20 cellular contexts compared by ENCODE assay signal in genomic region chr17:66406701-66407644, GRCh38.
DNase-seq lines count a peak whose midpoint lies in the region; ATAC-seq, FAIRE-seq and TF ChIP-seq lines count a peak whose summit lies in the region.
"Had no signal": no experiment of that assay in that cellular context is flagged by ENCODE, and none has a peak within 500 bp of the region (broad histone marks: within the 10 kb centered on the region; RNA-seq: fewer than 3 reads in every experiment).

No MANE protein-coding gene starts in this region.

- H3K4me1 ChIP-seq in GM23338 (ENCODE audit: insufficient read depth) (peaks cover 40% of the 10 kb centered on the region), keratinocyte (ENCODE audit: control insufficient read depth, extremely low read depth, insufficient read depth, low read length) (peaks cover 18% of the 10 kb centered on the region)

- no peaks in the 10 kb centered on the region for H3K27me3 ChIP-seq in GM23338 (ENCODE audit: insufficient read depth)
- H3K27me3 ChIP-seq in keratinocyte (ENCODE audit: control insufficient read depth, extremely low read depth, insufficient read depth, low read length), result no peaks in the 10 kb centered on the region

- no peak overlapping the region for H3K4me3 Mint-ChIP-seq in GM23338
- peak overlapping the region; percentile 70 for H3K4me3 Mint-ChIP-seq in activated CD8-positive, alpha-beta T cell treated with anti-CD3 and anti-CD28 coated beads for 36 hours
- H3K4me3 Mint-ChIP-seq: CD14-positive monocyte, neural crest cell had no signal

- H3K9ac ChIP-seq in keratinocyte (ENCODE audit: control insufficient read depth, extremely low read depth, insufficient read depth, low read length), result no peak overlapping the region
- H3K9ac ChIP-seq: GM23248 had no signal

- H3K79me2 ChIP-seq in GM23338 (replicated peaks; ENCODE audit: insufficient read depth) (no peaks in the 10 kb centered on the region), keratinocyte (ENCODE audit: control insufficient read depth, insufficient read depth, low read length) (no peaks in the 10 kb centered on the region)

- peaks cover under 1% of the 10 kb centered on the region; the same call in 1 of the 2 replicates for H3K9me2 ChIP-seq in GM23338 (ENCODE audit: insufficient read depth)

- H3F3A ChIP-seq in GM23338 (replicated peaks; ENCODE audit: low read depth), result no peaks in the 10 kb centered on the region

- H2AFZ ChIP-seq in GM23338 (no peak overlapping the region), keratinocyte (ENCODE audit: control insufficient read depth, low read length) (peak overlapping the region; percentile 17)
- H2AFZ ChIP-seq: GM23248, PC-9 had no signal

- H3K27me3 Mint-ChIP-seq in GM23338 (ENCODE audit: insufficient read depth, low read depth, poor library complexity), result no peaks in the 10 kb centered on the region
- no peaks in the 10 kb centered on the region for H3K27me3 Mint-ChIP-seq in activated CD8-positive, alpha-beta T cell treated with anti-CD3 and anti-CD28 coated beads for 36 hours

- H4K20me1 ChIP-seq in GM23338 (replicated peaks; ENCODE audit: insufficient read depth) (no peaks in the 10 kb centered on the region), keratinocyte (ENCODE audit: control insufficient read depth, extremely low read depth, insufficient read depth, low read length) (no peaks in the 10 kb centered on the region)

- CTCF ChIA-PET in activated CD8-positive, alpha-beta T cell treated with anti-CD3 and anti-CD28 coated beads for 36 hours (lab: Charles Lee), result interaction anchor here (1.4 kb wide), 1 partner anchor 14 kb away, joined by 4 read pairs; no protein-coding TSS in a partner anchor

- POLR2A ChIA-PET in activated CD8-positive, alpha-beta T cell treated with anti-CD3 and anti-CD28 coated beads for 36 hours (lab: Charles Lee), result interaction anchor here (0.7 to 1.0 kb wide), 2 partner anchors 8 to 10 kb away, joined by 4 read pairs; no protein-coding TSS in a partner anchor

- FAIRE-seq in keratinocyte (lab: Jason Lieb, UNC), result no peak
- FAIRE-seq: astrocyte had no signal

- no peaks in the 10 kb centered on the region for H3K9me3 ChIP-seq in keratinocyte (ENCODE audit: control insufficient read depth, low read depth, low read length)

- H3K27ac ChIP-seq in GM23338 (ENCODE audit: low read depth) (no peak overlapping the region), keratinocyte (ENCODE audit: control insufficient read depth, insufficient read depth, low read length) (no peak overlapping the region), caudate nucleus (ENCODE audit: low read depth, low read length) (no peak overlapping the region)
- H3K27ac ChIP-seq: 22Rv1, GM23248, PC-9, WERI-Rb-1 had no signal

- H3K9me1 ChIP-seq in keratinocyte (ENCODE audit: control insufficient read depth, extremely low read depth, insufficient read depth, low read length), result no peaks in the 10 kb centered on the region

- TF ChIP-seq CTCF in GM23338 (conservative IDR thresholded peaks at IDR 0.05; ENCODE audit: low read depth in 2 of 2) (no peak), keratinocyte (optimal IDR thresholded peaks at IDR 0.05 in 1 of 3, IDR thresholded peaks at IDR 0.05 in 1 of 3, conservative IDR thresholded peaks at IDR 0.05 in 1 of 3; ENCODE audit: extremely low read depth in 1 of 3, insufficient read depth in 2 of 3, low read length in 3 of 3) (no peak)
- TF ChIP-seq CTCF in activated CD8-positive, alpha-beta T cell treated with anti-CD3 and anti-CD28 coated beads for 36 hours (IDR thresholded peaks at IDR 0.05), result no peak

- no peak overlapping the region for H3K4me3 ChIP-seq in GM23338
- H3K4me3 ChIP-seq in keratinocyte (ENCODE audit: control insufficient read depth in 2 of 3, extremely low read depth in 1 of 3, insufficient read depth in 2 of 3, low read depth in 1 of 3, low read length in 3 of 3), result peak overlapping the region in 2 of 3 experiments; percentile 3 to 24
- H3K4me3 ChIP-seq: GM23248, PC-9 had no signal

- peak; percentile 64 for ATAC-seq in GM23338
- ATAC-seq in activated CD8-positive, alpha-beta T cell treated with anti-CD3 and anti-CD28 coated beads for 36 hours, result peak; percentile 85
- no peak for ATAC-seq in HG03135 (IDR thresholded peaks at IDR 0.05; ENCODE audit: unreplicated experiment)

- H3K36me3 ChIP-seq in GM23338 (ENCODE audit: insufficient read depth) (no peaks in the 10 kb centered on the region), keratinocyte (ENCODE audit: control insufficient read depth in 2 of 2, extremely low read depth in 1 of 2, insufficient read depth in 2 of 2, low read length in 2 of 2) (no peaks in the 10 kb centered on the region)
- H3K36me3 ChIP-seq: WERI-Rb-1 had no signal

- H3K9me3 Mint-ChIP-seq in GM23338, result no peaks in the 10 kb centered on the region
- peaks cover 2% of the 10 kb centered on the region for H3K9me3 Mint-ChIP-seq in activated CD8-positive, alpha-beta T cell treated with anti-CD3 and anti-CD28 coated beads for 36 hours
- H3K9me3 Mint-ChIP-seq: neural crest cell had no signal

- H3K4me1 Mint-ChIP-seq in GM23338, result peaks cover 38% of the 10 kb centered on the region
- peaks cover 77% of the 10 kb centered on the region for H3K4me1 Mint-ChIP-seq in activated CD8-positive, alpha-beta T cell treated with anti-CD3 and anti-CD28 coated beads for 36 hours (ENCODE audit: low read depth)

- intact Hi-C loops in activated CD8-positive, alpha-beta T cell treated with anti-CD3 and anti-CD28 coated beads for 36 hours (cut with micrococcal nuclease), result loop anchor here (10.0 kb wide), 1 partner anchor 108 kb away; no protein-coding TSS in a partner anchor

- H3K27ac Mint-ChIP-seq in GM23338, result peak overlapping the region; percentile 66; the same call in 1 of the 2 replicates
- H3K27ac Mint-ChIP-seq in activated CD8-positive, alpha-beta T cell treated with anti-CD3 and anti-CD28 coated beads for 36 hours, result peak overlapping the region; percentile 85

- H3K36me3 Mint-ChIP-seq in GM23338 (ENCODE audit: low read depth), result no peaks in the 10 kb centered on the region
- peaks cover 11% of the 10 kb centered on the region for H3K36me3 Mint-ChIP-seq in activated CD8-positive, alpha-beta T cell treated with anti-CD3 and anti-CD28 coated beads for 36 hours (ENCODE audit: low read depth)

- DNase-seq in NCI-H1105 treated with DMSO at 0.1 percent for 48 hours (lab: John Stamatoyannopoulos, UW) (peak; percentile 55), NCI-H1105 (lab: John Stamatoyannopoulos, UW) (no peak), GM23338 (ENCODE audit: low spot score) (no peak), keratinocyte (ENCODE audit: low read depth, low spot score) (no peak), caudate nucleus (lab: John Stamatoyannopoulos, UW) (no peak), 8988T (no peak)
- peak; percentile 59 for DNase-seq in activated CD8-positive, alpha-beta T cell treated with anti-CD3 and anti-CD28 coated beads for 36 hours
- DNase-seq: cortex of kidney, erythroblast, GM23248, NCI-H187, NCI-H510A treated with DMSO at 0.1 percent for 48 hours, PC-9, SW 1271, WERI-Rb-1 had no signal

- H3K4me2 ChIP-seq in GM23338 (no peak overlapping the region), keratinocyte (ENCODE audit: control insufficient read depth, extremely low read depth, insufficient read depth, low read depth, low read length) (peak overlapping the region; percentile 77)
- H3K4me2 ChIP-seq: PC-9 had no signal

- dilution Hi-C loops in keratinocyte (cut with MboI; ENCODE audit: extremely low pct_ligation_motif_present, low sequenced_read_pairs), result no loop called here

TF ChIP-seq in GM23338, 12 proteins besides CTCF, POLR2A, EP300 and RAD21 (continues in another document):
- no peak for TF ChIP-seq CREB1 (CRISPR knock-in tag; IDR thresholded peaks at IDR 0.05; ENCODE audit: low read depth)

Comparison
In these comparisons a context has a peak if more than half of its experiments do, and no peak if none do; other contexts are left out.
1. DNase-seq: peak in NCI-H1105 treated with DMSO at 0.1 percent for 48 hours (single experiment) and activated CD8-positive, alpha-beta T cell treated with anti-CD3 and anti-CD28 coated beads for 36 hours (single experiment); none in NCI-H1105 (single experiment), GM23338 (single experiment), keratinocyte (single experiment), caudate nucleus (0 of 61) and 8988T (single experiment).